In genomic region chr10:14560794-14561765, GRCh38 we compare ENCODE assay signal across 8 cellular contexts.
DNase-seq lines count a peak whose midpoint lies in the region; ATAC-seq and TF ChIP-seq lines count a peak whose summit lies in the region.

No MANE protein-coding gene starts in this region.

- no peak overlapping the region for H2BK120ac ChIP-seq in H9 (ENCODE audit: low read depth, low read length, poor library complexity, severe bottlenecking)

- H3K27ac ChIP-seq in H9 (ENCODE audit: insufficient read length, low read depth, low read length) (no peak overlapping the region), OCI-LY7 (ENCODE audit: low read depth, low read length, poor library complexity, severe bottlenecking) (peak overlapping the region; percentile 15)

- POLR2A ChIA-PET in OCI-LY7 (lab: Charles Lee) = no interaction called here

- H3K36me3 ChIP-seq in OCI-LY7 (ENCODE audit: insufficient read depth, low read length) = peaks cover 85% of the 10 kb centered on the region

- no peak for DNase-seq in H9
- no peak for DNase-seq in OCI-LY7 (ENCODE audit: low spot score)
- no peak for DNase-seq in central memory CD8-positive, alpha-beta T cell (ENCODE audit: low spot score in 2 of 2)
- no peak for DNase-seq in progenitor cell of endocrine pancreas (ENCODE audit: low spot score, unreplicated experiment)
- DNase-seq in NCI-H748 (lab: John Stamatoyannopoulos, UW; ENCODE audit: unreplicated experiment) = no peak
- no peak for DNase-seq in DMS153 (lab: John Stamatoyannopoulos, UW)

- no peak overlapping the region for H2BK5ac ChIP-seq in H9 (ENCODE audit: insufficient read length, low read length)

- H3K9me3 Mint-ChIP-seq in H9 (peaks cover 3 to 4% of the 10 kb centered on the region in 2 experiments; a peak in 3 of 5 replicates), progenitor cell of endocrine pancreas (ENCODE audit: low read depth) (no peaks in the 10 kb centered on the region)
- H3K9me3 Mint-ChIP-seq in central memory CD8-positive, alpha-beta T cell = no peaks in the 10 kb centered on the region

- peaks cover 4% of the 10 kb centered on the region; the same call in 1 of the 2 replicates for H3K4me1 ChIP-seq in H9 (ENCODE audit: insufficient read depth, low read length)
- H3K4me1 ChIP-seq in OCI-LY7 (ENCODE audit: insufficient read depth, low read length, poor library complexity, severe bottlenecking) = peaks cover 100% of the 10 kb centered on the region

- H3K9ac ChIP-seq in H9 (ENCODE audit: extremely low read depth, insufficient read length, low read length) = no peak overlapping the region

- H3K27ac Mint-ChIP-seq in H9 (peak overlapping the region; percentile 2 to 76 (median 12); a peak in 3 of 7 replicates), progenitor cell of endocrine pancreas (peak overlapping the region; percentile 35)
- H3K27ac Mint-ChIP-seq in central memory CD8-positive, alpha-beta T cell (ENCODE audit: low read depth) = peak overlapping the region; percentile 97

- no peak overlapping the region for H4K91ac ChIP-seq in H9 (ENCODE audit: insufficient read length, low read depth, low read length)

- CTCF ChIA-PET in OCI-LY7 (lab: Charles Lee; ENCODE audit: unreplicated experiment) = interaction anchor here (1.5 kb wide), 1 partner anchor 14 kb away, joined by 3 read pairs; no protein-coding TSS in a partner anchor

- H3K79me2 ChIP-seq in H9 (ENCODE audit: insufficient read depth, low read length) (peaks cover 3% of the 10 kb centered on the region; the same call in 1 of the 2 replicates), OCI-LY7 (ENCODE audit: insufficient read depth, low read depth, low read length) (peaks cover 100% of the 10 kb centered on the region)

- no peak overlapping the region for H2BK12ac ChIP-seq in H9 (ENCODE audit: insufficient read length, low read depth, low read length)

- H3K4ac ChIP-seq in H9 (ENCODE audit: low read depth, low read length) = no peak overlapping the region

- no peak overlapping the region for H3K4me2 ChIP-seq in H9 (ENCODE audit: insufficient read depth, insufficient read length, low read length)
- H3K4me2 ChIP-seq in OCI-LY7 (ENCODE audit: low read length) = peak overlapping the region; percentile 71

- H3K23me2 ChIP-seq in H9 (ENCODE audit: insufficient read length, low read depth, low read length, poor library complexity, severe bottlenecking) = no peaks in the 10 kb centered on the region

- ATAC-seq in central memory CD8-positive, alpha-beta T cell (replicated peaks; ENCODE audit: extremely low read depth, poor library complexity, severe bottlenecking) = no peak
- ATAC-seq in GM21360 (IDR thresholded peaks at IDR 0.05; ENCODE audit: unreplicated experiment) (no peak), GM19463 (IDR thresholded peaks at IDR 0.05; ENCODE audit: unreplicated experiment) (no peak)

- H2BK15ac ChIP-seq in H9 (ENCODE audit: low read depth, low read length) = no peak overlapping the region

- H4K20me1 ChIP-seq in H9 (ENCODE audit: control insufficient read depth, insufficient read depth, insufficient read length) (no peaks in the 10 kb centered on the region), OCI-LY7 (ENCODE audit: insufficient read depth, low read length) (peaks cover 41% of the 10 kb centered on the region; the same call in 1 of the 2 replicates)

- no peak overlapping the region for H2AK5ac ChIP-seq in H9 (ENCODE audit: insufficient read length, low read length)

- H3T11ph ChIP-seq in H9 (ENCODE audit: low read length) = no peak overlapping the region

- H2AFZ ChIP-seq in H9 (ENCODE audit: low read length) (no peak overlapping the region), OCI-LY7 (ENCODE audit: low read length) (no peak overlapping the region)

- no peak overlapping the region for H2BK20ac ChIP-seq in H9 (ENCODE audit: low read depth, low read length, poor library complexity, severe bottlenecking)

- H3K18ac ChIP-seq in H9 (ENCODE audit: insufficient read length, low read depth, low read length) = no peak overlapping the region

- peaks cover under 1% of the 10 kb centered on the region for H3K9me3 ChIP-seq in H9 (ENCODE audit: control insufficient read depth, low read depth, low read length)
- no peaks in the 10 kb centered on the region for H3K9me3 ChIP-seq in OCI-LY7 (ENCODE audit: low read length)

- WGBS in H9 (ENCODE audit: extremely low coverage, insufficient read length, low lambda C conversion rate) = no CpG with 5 or more reads among the region's 15 CpGs

- no peak overlapping the region for H3K23ac ChIP-seq in H9 (ENCODE audit: insufficient read length, low read depth, low read length)

- H3K9me2 ChIP-seq in OCI-LY7 (ENCODE audit: insufficient read depth, low read length) = no peaks in the 10 kb centered on the region

- H3K79me1 ChIP-seq in H9 (ENCODE audit: insufficient read depth, low read depth, low read length, poor library complexity, severe bottlenecking) = peaks cover 4% of the 10 kb centered on the region

- no peak overlapping the region for H4K5ac ChIP-seq in H9 (ENCODE audit: insufficient read length, low read depth, low read length)

- peaks cover 43 to 56% of the 10 kb centered on the region in 2 experiments for H3K4me1 Mint-ChIP-seq in H9
- H3K4me1 Mint-ChIP-seq in central memory CD8-positive, alpha-beta T cell = peaks cover 96% of the 10 kb centered on the region
- H3K4me1 Mint-ChIP-seq in progenitor cell of endocrine pancreas (ENCODE audit: low read depth) = peaks cover 48% of the 10 kb centered on the region

- H3K4me3 Mint-ChIP-seq in H9 (no peak overlapping the region), progenitor cell of endocrine pancreas (ENCODE audit: low read depth) (no peak overlapping the region)
- peak overlapping the region; percentile 81 for H3K4me3 Mint-ChIP-seq in central memory CD8-positive, alpha-beta T cell

- H3K27me3 Mint-ChIP-seq in H9 (ENCODE audit: low read depth) = no peaks in the 10 kb centered on the region; the same call in 1 of the 2 replicates
- H3K27me3 Mint-ChIP-seq in central memory CD8-positive, alpha-beta T cell = no peaks in the 10 kb centered on the region
- H3K27me3 Mint-ChIP-seq in progenitor cell of endocrine pancreas = no peaks in the 10 kb centered on the region

- no peak overlapping the region for H4K8ac ChIP-seq in H9 (replicated peaks; ENCODE audit: insufficient read length, low read depth, low read length)

- H3K36me3 Mint-ChIP-seq in H9 (ENCODE audit: insufficient read depth in 1 of 3, low read depth in 3 of 3) (peaks cover 3 to 7% (median 5%) of the 10 kb centered on the region in 3 experiments; a peak in 5 of 7 replicates), progenitor cell of endocrine pancreas (ENCODE audit: insufficient read depth) (peaks cover 9% of the 10 kb centered on the region)
- H3K36me3 Mint-ChIP-seq in central memory CD8-positive, alpha-beta T cell (ENCODE audit: insufficient read depth) = peaks cover 35% of the 10 kb centered on the region

- TF ChIP-seq CTCF in H9 (conservative IDR thresholded peaks at IDR 0.05) = no peak
- no peak for TF ChIP-seq CTCF in OCI-LY7 (conservative IDR thresholded peaks at IDR 0.05; ENCODE audit: low read length)
- TF ChIP-seq CTCF in progenitor cell of endocrine pancreas (IDR thresholded peaks at IDR 0.05; ENCODE audit: unreplicated experiment) = no peak

- H3K4me3 ChIP-seq in OCI-LY7 (ENCODE audit: low read depth, low read length, poor library complexity, severe bottlenecking) = peak overlapping the region; percentile 11

- BruUV-seq in OCI-LY7 (replicated peaks; lab: Mats Ljungman, UMichigan) = no TSS peak

- H3K14ac ChIP-seq in H9 (ENCODE audit: insufficient read depth, low read length) = no peak overlapping the region

- intact Hi-C loops in OCI-LY7 (cut with micrococcal nuclease; ENCODE audit: unreplicated experiment) = no loop called here

- no peaks in the 10 kb centered on the region for H3K27me3 ChIP-seq in H9 (ENCODE audit: insufficient read depth, low read length)

- H3K56ac ChIP-seq in H9 (ENCODE audit: insufficient read length, low read depth, low read length) = no peak overlapping the region

Comparison
In these comparisons a context has a peak if more than half of its experiments do, and no peak if none do; other contexts are left out.
1. H3K27ac Mint-ChIP-seq: peak in every context shown above with its lines; median percentile 97 in central memory CD8-positive, alpha-beta T cell; 35 in progenitor cell of endocrine pancreas; 12 in H9.